Comparison of ENCODE assay signal across 16 cellular contexts in the genomic region with DNA sequence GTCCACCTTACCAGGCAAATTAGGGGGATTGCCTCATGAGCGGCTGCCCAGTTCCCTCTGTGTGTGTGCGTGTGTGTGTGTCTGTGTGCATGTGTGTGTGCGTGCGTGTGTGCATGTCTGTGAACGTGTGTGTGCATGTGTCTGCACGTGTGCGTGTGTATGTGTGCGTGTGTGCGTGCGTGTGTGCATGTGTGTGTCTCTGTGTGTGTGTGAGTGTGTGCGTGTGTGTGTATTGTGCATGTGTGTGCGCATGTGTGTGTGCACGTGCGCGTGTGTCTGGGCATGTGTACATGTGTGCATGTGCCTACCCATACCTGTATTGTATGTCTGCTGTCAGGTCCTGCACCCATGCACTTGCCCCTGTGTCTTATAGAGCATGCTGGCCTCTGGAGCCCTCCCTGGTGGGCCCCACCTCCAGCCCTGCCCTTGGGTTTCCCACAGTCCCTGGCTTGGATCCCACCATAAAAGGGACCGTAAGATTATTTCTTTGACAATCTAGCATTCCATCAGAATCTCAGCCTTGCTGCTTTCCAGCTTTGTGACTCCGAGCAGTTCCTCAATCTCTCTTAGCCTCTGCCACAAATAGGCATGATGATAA. TPM values are rescaled to one million over a fixed set of nuclear protein-coding genes. Genes with fewer than 3 reads are reported as not detected.
DNase-seq lines count a peak whose midpoint lies in the region; ATAC-seq, FAIRE-seq and TF ChIP-seq lines count a peak whose summit lies in the region.
"Had no signal": no experiment of that assay in that cellular context is flagged by ENCODE, and none has a peak within 500 bp of the region (broad histone marks: within the 10 kb centered on the region; RNA-seq: fewer than 3 reads in every experiment).

No MANE protein-coding gene starts in this region.

- H3K27ac ChIP-seq in HepG2 (ENCODE audit: extremely low read length, insufficient read depth, low read length) (no peak overlapping the region), right lobe of liver (no peak overlapping the region), dorsolateral prefrontal cortex (peak overlapping the region in 30 of 59 donors; percentile 1 to 75 (median 46)), neuronal stem cell (replicated peaks; ENCODE audit: low read length) (no peak overlapping the region)
- H3K27ac ChIP-seq: 22Rv1, BLaER1 had no signal

- TF ChIP-seq CTCF in HepG2 (CRISPR knock-in tag; IDR thresholded peaks at IDR 0.05) (no peak), right lobe of liver (IDR thresholded peaks at IDR 0.05) (no peak), dorsolateral prefrontal cortex (IDR thresholded peaks at IDR 0.05 in 54 of 56, conservative IDR thresholded peaks at IDR 0.05 in 2 of 56; ENCODE audit: low read depth in 1 of 56, partially characterized antibody in 56 of 56) (no peak)

- no peak overlapping the region for H3K4me3 ChIP-seq in HepG2 (replicated peaks in 1 of 3; ENCODE audit: insufficient read depth in 1 of 3, low read depth in 2 of 3, low read length in 3 of 3)
- no peak overlapping the region for H3K4me3 ChIP-seq in right lobe of liver
- no peak overlapping the region for H3K4me3 ChIP-seq in dorsolateral prefrontal cortex
- peak overlapping the region in 1 of 2 donors; percentile 31 for H3K4me3 ChIP-seq in neuronal stem cell (ENCODE audit: low read length in 2 of 2)
- H3K4me3 ChIP-seq: BLaER1 had no signal

- H3K9me3 ChIP-seq in HepG2 (ENCODE audit: low read length) (no peaks in the 10 kb centered on the region), right lobe of liver (no peaks in the 10 kb centered on the region), neuronal stem cell (replicated peaks in 1 of 2; ENCODE audit: control insufficient read depth in 2 of 2, insufficient read depth in 1 of 2, low read depth in 1 of 2, low read length in 2 of 2) (no peaks in the 10 kb centered on the region)
- H3K9me3 ChIP-seq: BLaER1, Caco-2 had no signal

- intact Hi-C loops in HepG2 (cut with micrococcal nuclease; ENCODE audit: unreplicated experiment): no loop called here
- intact Hi-C loops in right lobe of liver (cut with DNase I): no loop called here
- intact Hi-C loops in dorsolateral prefrontal cortex (cut with DNase I): loop anchor here in 1 of 2 donors (5.0 kb wide), 1 partner anchor 37 kb away; no protein-coding TSS in a partner anchor
- intact Hi-C loops in Right ventricle myocardium superior (cut with DNase I): no loop called here

- H2AFZ ChIP-seq in HepG2 (ENCODE audit: low read length) (no peak overlapping the region), neuronal stem cell (ENCODE audit: low read length) (no peak overlapping the region)

- no peak overlapping the region for H4K8ac ChIP-seq in neuronal stem cell (ENCODE audit: low read depth, low read length)

- H3K36me3 ChIP-seq in HepG2 (replicated peaks in 1 of 2; ENCODE audit: control insufficient read depth in 1 of 2, insufficient read depth in 2 of 2, low read length in 2 of 2) (no peaks in the 10 kb centered on the region), right lobe of liver (no peaks in the 10 kb centered on the region), neuronal stem cell (replicated peaks in 1 of 2; ENCODE audit: control insufficient read depth in 2 of 2, insufficient read depth in 2 of 2, low read length in 2 of 2) (no peaks in the 10 kb centered on the region)
- H3K36me3 ChIP-seq: BLaER1 had no signal

- no peak for ATAC-seq in HepG2
- no peak for ATAC-seq in right lobe of liver
- ATAC-seq in GM19324 (IDR thresholded peaks at IDR 0.05; ENCODE audit: low FRiP score, unreplicated experiment): no peak
- no peak for ATAC-seq in Right ventricle myocardium superior (ENCODE audit: poor library complexity)

- no peak for FAIRE-seq in HepG2 (lab: Jason Lieb, UNC)
- peak; percentile 92 for FAIRE-seq in urothelium cell line (lab: Jason Lieb, UNC)
- FAIRE-seq: H54 had no signal

- H2BK5ac ChIP-seq in neuronal stem cell (ENCODE audit: low read length): no peak overlapping the region

- peaks cover 2% of the 10 kb centered on the region; the same call in 1 of the 2 replicates for H4K20me1 ChIP-seq in HepG2 (ENCODE audit: insufficient read depth, low read length)

- WGBS in HepG2 (ENCODE audit: low lambda C conversion rate): 30% methylated on average over 7 of the region's 17 CpGs
- WGBS in right lobe of liver (ENCODE audit: insufficient coverage, low coverage, low lambda C conversion rate, missing lambda C conversion rate): 96% methylated on average over 11 of the region's 17 CpGs
- WGBS in neuronal stem cell (ENCODE audit: extremely low coverage in 2 of 2, insufficient read length in 2 of 2, insufficient replicate concordance in 1 of 2), 2 donors: no CpG with 5 or more reads among the region's 17 CpGs

- no peaks in the 10 kb centered on the region for H3K79me1 ChIP-seq in neuronal stem cell (ENCODE audit: low read depth, low read length)

- H3K4me2 ChIP-seq in HepG2 (ENCODE audit: low read depth, low read length) (no peak overlapping the region), neuronal stem cell (ENCODE audit: insufficient read depth, low read length, poor library complexity, severe bottlenecking) (no peak overlapping the region)
- H3K4me2 ChIP-seq: BLaER1 had no signal

- H3K18ac ChIP-seq in neuronal stem cell (ENCODE audit: low read length): no peak overlapping the region

- CTCF ChIA-PET in HepG2 (lab: Yijun Ruan, JAX; ENCODE audit: low intra/inter-chr PET ratio, low total read pairs): no interaction called here

- TF ChIP-seq RAD21 in HepG2 (CRISPR knock-in tag; IDR thresholded peaks at IDR 0.05): no peak

- TF ChIP-seq POLR2A in HepG2 (IDR thresholded peaks at IDR 0.05; ENCODE audit: insufficient read depth in 1 of 2, low read depth in 2 of 2, low read length in 2 of 2) (no peak), right lobe of liver (IDR thresholded peaks at IDR 0.05) (no peak)

- H3K9ac ChIP-seq in HepG2 (ENCODE audit: insufficient read depth, low read depth, low read length) (no peak overlapping the region), neuronal stem cell (ENCODE audit: low read depth, low read length, poor library complexity) (no peak overlapping the region)
- H3K9ac ChIP-seq: BLaER1 had no signal

- H3K14ac ChIP-seq in neuronal stem cell (ENCODE audit: low read length): peak overlapping the region; percentile 49

- no peak overlapping the region for H3K4ac ChIP-seq in neuronal stem cell (ENCODE audit: low read length)

- H4K91ac ChIP-seq in neuronal stem cell (ENCODE audit: low read depth, low read length, poor library complexity): no peak overlapping the region

- peaks cover 7 to 38% of the 10 kb centered on the region in 2 experiments; a peak in 4 of 5 replicates for H3K27me3 ChIP-seq in HepG2 (ENCODE audit: control insufficient read depth in 1 of 2, insufficient read depth in 2 of 2, low read length in 2 of 2)
- no peaks in the 10 kb centered on the region for H3K27me3 ChIP-seq in right lobe of liver
- no peaks in the 10 kb centered on the region for H3K27me3 ChIP-seq in dorsolateral prefrontal cortex
- H3K27me3 ChIP-seq in neuronal stem cell (ENCODE audit: control insufficient read depth in 3 of 3, insufficient read depth in 3 of 3, low read depth in 1 of 3, low read length in 3 of 3): peaks cover 0 to 50% (median 2%) of the 10 kb centered on the region in 3 experiments

- in situ Hi-C loops in HepG2 (cut with HindIII; ENCODE audit: extremely low pct_ligation_motif_present, low pct_unique_long_range_greater_than_20kb): no loop called here

- BruUV-seq in HepG2 (replicated peaks; lab: Mats Ljungman, UMichigan): no TSS peak

- DNase-seq in HepG2 (ENCODE audit: low spot score) (no peak), right lobe of liver (no peak), dorsolateral prefrontal cortex (no peak), neuronal stem cell (ENCODE audit: low spot score) (no peak), urothelium cell line (ENCODE audit: low spot score) (no peak), Right ventricle myocardium superior (no peak), NCI-H2227 (lab: John Stamatoyannopoulos, UW; ENCODE audit: unreplicated experiment) (no peak)
- DNase-seq: AML-193, Caco-2, DND-41, GDM1 had no signal

- H3K4me1 ChIP-seq in HepG2 (ENCODE audit: insufficient read depth, low read length) (no peaks in the 10 kb centered on the region), right lobe of liver (no peaks in the 10 kb centered on the region), neuronal stem cell (ENCODE audit: control insufficient read depth in 2 of 2, insufficient read depth in 1 of 2, low read depth in 1 of 2, low read length in 2 of 2) (no peaks in the 10 kb centered on the region)
- H3K4me1 ChIP-seq: BLaER1, Caco-2 had no signal

- H2BK15ac ChIP-seq in neuronal stem cell (ENCODE audit: low read length): no peak overlapping the region

- TF ChIP-seq EP300 in HepG2 (IDR thresholded peaks at IDR 0.05; ENCODE audit: low read depth in 2 of 2, low read length in 2 of 2): no peak
- no peak for TF ChIP-seq EP300 in HepG2 (CRISPR knock-in tag; IDR thresholded peaks at IDR 0.05; ENCODE audit: borderline replicate concordance)

- H2BK120ac ChIP-seq in neuronal stem cell (ENCODE audit: low read depth, low read length): no peak overlapping the region

- no peaks in the 10 kb centered on the region for H3K79me2 ChIP-seq in HepG2 (ENCODE audit: insufficient read depth, low read length)

- POLR2A ChIA-PET in HepG2 (lab: Yijun Ruan, JAX): no interaction called here

- H2BK12ac ChIP-seq in neuronal stem cell (ENCODE audit: low read length): peak overlapping the region; percentile 1

- no peak overlapping the region for H3K23ac ChIP-seq in neuronal stem cell (ENCODE audit: low read depth, low read length, poor library complexity)

- H2AK5ac ChIP-seq in neuronal stem cell (ENCODE audit: low read depth, low read length): no peak overlapping the region

RNA-seq across cellular contexts. Expression of gene PSD2, which starts 9.3 kb away (rescaled TPM):
- total RNA-seq in HepG2 (2016; rRNA removed; fragmentation: Illumina TruSeq; extraction: Trizol) (not detected in 2 replicates), right lobe of liver (under 1 TPM in 3 of 6 experiments, not detected in 3; 0.04 to 0.07 (median 0.07) TPM), dorsolateral prefrontal cortex (100 to 1,000 TPM in 19 of 120 experiments, 10 to 100 TPM in 101; 37.2 to 251 (median 77.9) TPM), Right ventricle myocardium superior (not detected)
- not detected in 2 replicates for total RNA-seq in HepG2 (2016; cell fraction: cytosol; rRNA removed; fragmentation: Illumina TruSeq; extraction: Trizol; ENCODE audit: low read depth)
- total RNA-seq in HepG2 (2016; cell fraction: insoluble cytoplasmic fraction; rRNA removed; fragmentation: Illumina TruSeq; extraction: Trizol): not detected in 2 replicates
- total RNA-seq in HepG2 (2016; cell fraction: membrane; rRNA removed; fragmentation: Illumina TruSeq; extraction: Trizol): not detected in 2 replicates
- total RNA-seq in HepG2 (2016; cell fraction: nucleus; rRNA removed; fragmentation: Illumina TruSeq; extraction: Trizol): 0.09 TPM in 1 of 2 replicates, not detected in the other
- polyA plus RNA-seq in HepG2 (2011; rRNA removed): 0.07 and 0.13 TPM in 2 replicates
- polyA plus RNA-seq in HepG2 (2011; cell fraction: cytosol; rRNA removed): 0.04 and 0.06 TPM in 2 replicates
- 0.16 and 0.32 TPM in 2 replicates for polyA plus RNA-seq in HepG2 (2011; cell fraction: nucleus; rRNA removed)
- polyA plus RNA-seq in HepG2 (2012): 0.07 and 0.13 TPM in 2 replicates
- polyA plus RNA-seq in HepG2 (2016; cell fraction: cytosol; fragmentation: Illumina TruSeq; extraction: Trizol; ENCODE audit: low read depth): not detected in 2 replicates
- polyA plus RNA-seq in HepG2 (2016; cell fraction: insoluble cytoplasmic fraction; fragmentation: Illumina TruSeq; extraction: Trizol; ENCODE audit: low read depth): not detected in 2 replicates
- polyA plus RNA-seq in HepG2 (2016; cell fraction: membrane; fragmentation: Illumina TruSeq; extraction: Trizol; ENCODE audit: low read depth): not detected in 2 replicates
- polyA plus RNA-seq in HepG2 (2016; cell fraction: nucleus; fragmentation: Illumina TruSeq; extraction: Trizol; ENCODE audit: insufficient read depth, low read depth): 0.10 TPM in 1 of 2 replicates, not detected in the other
- polyA minus RNA-seq in HepG2 (2011; rRNA and poly(A)+ RNA removed; ENCODE audit: low replicate concordance): 0.10 TPM in 1 of 2 replicates, not detected in the other
- polyA minus RNA-seq in HepG2 (2011; cell fraction: cytosol; rRNA and poly(A)+ RNA removed): not detected in 2 replicates
- 0.12 TPM in 1 of 2 replicates, not detected in the other for polyA minus RNA-seq in HepG2 (2011; cell fraction: nucleus; rRNA and poly(A)+ RNA removed)
- polyA plus RNA-seq in neuronal stem cell (2013, experiment 1 of 2): 0.92 TPM
- 0.93 TPM for polyA plus RNA-seq in neuronal stem cell (2013, experiment 2 of 2)
- total RNA-seq: CD8-positive, alpha-beta memory T cell had no signal

Comparison
In these comparisons a context has a peak if more than half of its experiments do, and no peak if none do; other contexts are left out.
1. H3K27ac ChIP-seq: peak in dorsolateral prefrontal cortex (30 of 59); none in HepG2 (single experiment), right lobe of liver (0 of 3) and neuronal stem cell (single experiment).
2. RNA of gene PSD2, which starts 9.3 kb away (total RNA-seq): 37.2 to 251 TPM in dorsolateral prefrontal cortex; 0.04 to 0.07 TPM in right lobe of liver, not detected in Right ventricle myocardium superior (single experiment) and 0.09 TPM in HepG2; every median in the first group is over 10 times any median in the second.